1 cellular context compared by ENCODE assay signal in genomic region chr17:55706808-55707773, GRCh38.
TF ChIP-seq lines count a peak whose summit lies in the region.

No MANE protein-coding gene starts in this region.

TF ChIP-seq in GM23338, 12 proteins besides CTCF, POLR2A, EP300 and RAD21 (continued from another document):
- TF ChIP-seq ZNF462 (CRISPR knock-in tag; IDR thresholded peaks at IDR 0.05) (no peak), NANOG (IDR thresholded peaks at IDR 0.05; ENCODE audit: borderline replicate concordance) (no peak), STAT1 (IDR thresholded peaks at IDR 0.05; ENCODE audit: unreplicated experiment) (no peak), ETS1 (IDR thresholded peaks at IDR 0.05) (no peak), JUNB (IDR thresholded peaks at IDR 0.05; ENCODE audit: unreplicated experiment) (no peak), ZNF114 (CRISPR knock-in tag; IDR thresholded peaks at IDR 0.05) (no peak)
TF ChIP-seq in GM23338: peak in this region for 0.
